ENCODE assay signal across 8 cellular contexts in the genomic region with DNA sequence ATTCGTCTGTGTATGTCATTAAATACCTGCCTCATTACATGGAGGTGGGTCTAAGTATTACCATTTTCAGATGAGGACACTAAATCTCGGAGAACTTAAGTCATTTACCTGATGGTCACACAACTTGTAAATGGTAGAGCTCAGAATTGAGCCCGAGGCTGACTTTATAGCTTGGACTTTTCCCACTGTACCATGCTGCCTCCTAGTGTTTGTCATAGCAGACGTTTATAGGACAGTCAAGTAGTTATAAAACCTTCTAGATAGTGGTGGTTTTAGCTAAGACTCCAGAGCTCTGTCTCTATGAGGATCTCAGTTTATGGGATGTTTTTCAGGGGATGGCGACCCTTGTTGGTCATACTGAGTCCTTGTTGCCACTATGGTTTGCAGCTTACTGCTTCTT.
A peak's percentile ranks its signal among the peaks of the same experiment; 100 is the strongest.
DNase-seq lines count a peak whose midpoint lies in the region; ATAC-seq, FAIRE-seq and TF ChIP-seq lines count a peak whose summit lies in the region.
"Not testable (repeated sequence)": the region's sequence is repeated elsewhere in the genome, so short reads cannot be mapped to it uniquely, and the experiment has no call there.

No MANE protein-coding gene starts in this region.

- H3K4me1 Mint-ChIP-seq in activated naive CD4-positive, alpha-beta T cell treated with anti-CD3 and anti-CD28 coated beads for 36 hours (ENCODE audit: low read depth): not testable (repeated sequence)

- H3K4ac ChIP-seq in mesendoderm (ENCODE audit: low read depth, low read length): not testable (repeated sequence)

- not testable (repeated sequence) for H3K9me3 ChIP-seq in OCI-LY1 (ENCODE audit: low read length)

- H3K9ac ChIP-seq in OCI-LY1 (ENCODE audit: low read length); mesendoderm (ENCODE audit: low read length): not testable (repeated sequence)

- not testable (repeated sequence) for H4K5ac ChIP-seq in mesendoderm (ENCODE audit: low read length)

- not testable (repeated sequence) for H3K4me1 ChIP-seq in OCI-LY1 (ENCODE audit: insufficient read depth, low read length, severe bottlenecking); mesendoderm (ENCODE audit: control insufficient read depth, low read depth, low read length)

- not testable (repeated sequence) for H3K79me2 ChIP-seq in OCI-LY1 (ENCODE audit: insufficient read depth, low read length); mesendoderm (ENCODE audit: control insufficient read depth, insufficient read depth, low read length)

- not testable (repeated sequence) for H2AFZ ChIP-seq in OCI-LY1 (ENCODE audit: low read length)

- not testable (repeated sequence) for H3K27ac ChIP-seq in OCI-LY1 (ENCODE audit: low read depth, low read length, poor library complexity, severe bottlenecking); mesendoderm (ENCODE audit: low read depth, low read length)

- not testable (repeated sequence) for H2BK15ac ChIP-seq in mesendoderm (replicated peaks; ENCODE audit: low read depth)

- not testable (repeated sequence) for H3K27me3 ChIP-seq in OCI-LY1 (ENCODE audit: insufficient read depth, low read length); mesendoderm (ENCODE audit: insufficient read depth, low read length, poor library complexity)

- H3K79me1 ChIP-seq in mesendoderm (ENCODE audit: low read length): not testable (repeated sequence)

- not testable (repeated sequence) for H2AK5ac ChIP-seq in mesendoderm (ENCODE audit: low read length)

- H3K23ac ChIP-seq in mesendoderm (ENCODE audit: low read length): not testable (repeated sequence)

- H3K27ac Mint-ChIP-seq in activated naive CD4-positive, alpha-beta T cell treated with anti-CD3 and anti-CD28 coated beads for 36 hours: not testable (repeated sequence)

- peaks cover 19% of the 10 kb centered on the region for H3K36me3 Mint-ChIP-seq in activated naive CD4-positive, alpha-beta T cell treated with anti-CD3 and anti-CD28 coated beads for 36 hours (ENCODE audit: low read depth)

- TF ChIP-seq CTCF in OCI-LY1 (IDR thresholded peaks at IDR 0.05; ENCODE audit: low read length) (peak; percentile 40; the same call in 1 of the 2 replicates), fibroblast of pulmonary artery (IDR thresholded peaks at IDR 0.05; ENCODE audit: low read length, missing control alignments) (peak; percentile 51)

- H2BK5ac ChIP-seq in mesendoderm (ENCODE audit: low read length): not testable (repeated sequence)

- intact Hi-C loops in activated naive CD4-positive, alpha-beta T cell treated with anti-CD3 and anti-CD28 coated beads for 36 hours (cut with micrococcal nuclease): loop anchor here (10.0 kb wide), 1 partner anchor 1481 kb away; no protein-coding TSS in a partner anchor

- peak; percentile 57 for DNase-seq in EH (ENCODE audit: low read depth)
- peak; percentile 35 for DNase-seq in KBM-7
- peak; percentile 27 for DNase-seq in activated naive CD4-positive, alpha-beta T cell treated with anti-CD3 and anti-CD28 coated beads for 36 hours
- DNase-seq in fibroblast of pulmonary artery (ENCODE audit: low read depth): peak; percentile 72
- peak; percentile 22 for DNase-seq in mesendoderm
- peak; percentile 5 for DNase-seq in urothelium cell line (ENCODE audit: low spot score)

- not testable (repeated sequence) for H3K36me3 ChIP-seq in OCI-LY1 (ENCODE audit: insufficient read depth, low read length); mesendoderm (ENCODE audit: control insufficient read depth, insufficient read depth, low read length)

- H3K4me3 ChIP-seq in OCI-LY1 (ENCODE audit: low read depth, low read length, poor library complexity, severe bottlenecking); fibroblast of pulmonary artery (replicated peaks; ENCODE audit: low read depth, low read length); mesendoderm (ENCODE audit: low read length): not testable (repeated sequence)

- in situ Hi-C loops in KBM-7 (cut with MboI; ENCODE audit: low pct_unique_long_range_greater_than_20kb, low sequenced_read_pairs): not testable (repeated sequence)

- H3K56ac ChIP-seq in mesendoderm (ENCODE audit: low read length): not testable (repeated sequence)

- H3K4me3 Mint-ChIP-seq in activated naive CD4-positive, alpha-beta T cell treated with anti-CD3 and anti-CD28 coated beads for 36 hours: not testable (repeated sequence)

- H2BK120ac ChIP-seq in mesendoderm (ENCODE audit: low read depth, low read length): not testable (repeated sequence)

- FAIRE-seq in urothelium cell line (lab: Jason Lieb, UNC): not testable (repeated sequence)

- not testable (repeated sequence) for H3K18ac ChIP-seq in mesendoderm (ENCODE audit: low read length)

- H3K27me3 Mint-ChIP-seq in activated naive CD4-positive, alpha-beta T cell treated with anti-CD3 and anti-CD28 coated beads for 36 hours (ENCODE audit: low read depth): not testable (repeated sequence)

- H3K4me2 ChIP-seq in OCI-LY1 (ENCODE audit: low read length); mesendoderm (ENCODE audit: low read length): not testable (repeated sequence)

- not testable (repeated sequence) for H4K8ac ChIP-seq in mesendoderm (ENCODE audit: low read depth, low read length)

- H3F3A ChIP-seq in OCI-LY1 (ENCODE audit: insufficient read depth, low read length): not testable (repeated sequence)

- no CpG with 5 or more reads among the region's 5 CpGs for WGBS in mesendoderm (ENCODE audit: extremely low coverage, insufficient coverage, low lambda C conversion rate)

- not testable (repeated sequence) for H3K9me3 Mint-ChIP-seq in activated naive CD4-positive, alpha-beta T cell treated with anti-CD3 and anti-CD28 coated beads for 36 hours

- CTCF ChIA-PET in activated naive CD4-positive, alpha-beta T cell treated with anti-CD3 and anti-CD28 coated beads for 36 hours (lab: Charles Lee): interaction anchor here (0.6 to 1.2 kb wide), 3 partner anchors 23 to 391 kb away, joined by 3 to 4 read pairs (median 4); no protein-coding TSS in a partner anchor

- H4K20me1 ChIP-seq in OCI-LY1 (ENCODE audit: insufficient read depth, low read length): not testable (repeated sequence)

- peak; percentile 46 for ATAC-seq in GM19468 (IDR thresholded peaks at IDR 0.05; ENCODE audit: extremely low read depth, unreplicated experiment)

- not testable (repeated sequence) for H3K9me2 ChIP-seq in OCI-LY1 (ENCODE audit: low read depth, low read length)

Comparison
In these comparisons a context has a peak if more than half of its experiments do, and no peak if none do; other contexts are left out.
1. DNase-seq: peak in every context shown above with its lines; median percentile 72 in fibroblast of pulmonary artery; 57 in EH; 35 in KBM-7; 27 in activated naive CD4-positive, alpha-beta T cell treated with anti-CD3 and anti-CD28 coated beads for 36 hours; 22 in mesendoderm; 5 in urothelium cell line.